ENCODE assay signal across 11 cellular contexts in the genomic region with DNA sequence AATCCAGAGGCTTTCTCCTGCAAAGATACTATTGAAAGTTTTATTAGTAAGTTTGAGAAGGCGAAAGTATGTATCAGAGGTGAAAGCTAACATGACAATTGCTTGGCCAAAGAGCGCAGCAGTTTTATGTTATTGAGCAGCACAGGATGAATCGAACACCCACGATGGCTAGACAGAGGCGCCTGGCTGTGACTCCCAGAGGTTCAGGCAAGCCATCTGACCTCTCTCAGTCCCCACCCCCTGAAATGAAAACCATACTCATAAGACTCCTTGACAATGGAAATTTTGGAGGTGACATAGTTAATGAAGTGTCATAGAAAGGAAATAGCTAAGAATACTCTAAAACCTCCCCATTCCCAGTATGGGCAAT.
DNase-seq lines count a peak whose midpoint lies in the region; ATAC-seq and TF ChIP-seq lines count a peak whose summit lies in the region.
"Had no signal": no experiment of that assay in that cellular context is flagged by ENCODE, and none has a peak within 500 bp of the region (broad histone marks: within the 10 kb centered on the region; RNA-seq: fewer than 3 reads in every experiment).

No MANE protein-coding gene starts in this region.

- H3K4ac ChIP-seq in H9 (ENCODE audit: low read depth, low read length) = no peak overlapping the region

- no peak overlapping the region for H2AFZ ChIP-seq in H9 (ENCODE audit: low read length)
- H2AFZ ChIP-seq in hepatocyte = no peak overlapping the region

- peaks cover 4% of the 10 kb centered on the region for H3K23me2 ChIP-seq in H9 (ENCODE audit: insufficient read length, low read depth, low read length, poor library complexity, severe bottlenecking)

- H3K4me1 ChIP-seq in H9 (ENCODE audit: insufficient read depth, low read length) (peaks cover 6% of the 10 kb centered on the region; the same call in 1 of the 2 replicates), hepatocyte (ENCODE audit: insufficient read depth) (peaks cover 41% of the 10 kb centered on the region), gastrocnemius medialis (peaks cover 34 to 40% of the 10 kb centered on the region in 2 donors)

- in situ Hi-C loops in gastrocnemius medialis (cut with MboI; ENCODE audit: low sequenced_read_pairs in 4 of 4) (loop anchor here (10.0 to 25.0 kb wide), 6 partner anchors 71 to 626 kb away; a partner anchor contains a TSS), brain microvascular endothelial cell (cut with HindIII; ENCODE audit: low pct_ligation_motif_present, low sequenced_read_pairs) (no loop called here)

- DNase-seq in H9 (no peak), SK-N-DZ (ENCODE audit: low spot score) (peak; percentile 23), hepatocyte (ENCODE audit: low spot score) (no peak), gastrocnemius medialis (no peak), brain microvascular endothelial cell (no peak), activated gamma-delta T cell (lab: John Stamatoyannopoulos, UW) (no peak)
- DNase-seq in activated effector memory CD4-positive, alpha-beta T cell treated with Interleukin-2 at 50 U/mL for 16 hours = no peak
- DNase-seq: activated CD4-positive, alpha-beta T cell treated with anti-CD3 and anti-CD28 coated beads for 4 hours; amniotic stem cell; kidney glomerular epithelial cell; NCI-H226 had no signal

- no peak overlapping the region for H2BK120ac ChIP-seq in H9 (ENCODE audit: low read depth, low read length, poor library complexity, severe bottlenecking)

- no peak overlapping the region for H4K91ac ChIP-seq in H9 (ENCODE audit: insufficient read length, low read depth, low read length)

- H2BK20ac ChIP-seq in H9 (ENCODE audit: low read depth, low read length, poor library complexity, severe bottlenecking) = no peak overlapping the region

- H4K8ac ChIP-seq in H9 (replicated peaks; ENCODE audit: insufficient read length, low read depth, low read length) = no peak overlapping the region

- H3K9me3 Mint-ChIP-seq in H9 = no peaks in the 10 kb centered on the region; a peak in 1 of 5 replicates

- H4K20me1 ChIP-seq in H9 (ENCODE audit: control insufficient read depth, insufficient read depth, insufficient read length) (no peaks in the 10 kb centered on the region), hepatocyte (ENCODE audit: insufficient read depth, poor library complexity, severe bottlenecking) (no peaks in the 10 kb centered on the region)

- H3K4me3 Mint-ChIP-seq in H9 = peak overlapping the region; percentile 67 to 83

- H3K56ac ChIP-seq in H9 (ENCODE audit: insufficient read length, low read depth, low read length) = no peak overlapping the region

- no peaks in the 10 kb centered on the region for H3K36me3 ChIP-seq in hepatocyte (replicated peaks; ENCODE audit: insufficient read depth, low read depth)
- H3K36me3 ChIP-seq in gastrocnemius medialis = no peaks in the 10 kb centered on the region
- H3K36me3 ChIP-seq in brain microvascular endothelial cell (replicated peaks) = no peaks in the 10 kb centered on the region

- H2AK5ac ChIP-seq in H9 (ENCODE audit: insufficient read length, low read length) = no peak overlapping the region

- H3K9me3 ChIP-seq in H9 (ENCODE audit: control insufficient read depth, low read depth, low read length) (no peaks in the 10 kb centered on the region), hepatocyte (ENCODE audit: low read depth) (no peaks in the 10 kb centered on the region), gastrocnemius medialis (no peaks in the 10 kb centered on the region)

- no peak for ATAC-seq in gastrocnemius medialis

- no peak overlapping the region for H3T11ph ChIP-seq in H9 (ENCODE audit: low read length)

- no peak overlapping the region for H3K23ac ChIP-seq in H9 (ENCODE audit: insufficient read length, low read depth, low read length)

- TF ChIP-seq CTCF in H9 (conservative IDR thresholded peaks at IDR 0.05) (no peak), hepatocyte (IDR thresholded peaks at IDR 0.05; ENCODE audit: poor library complexity) (no peak), gastrocnemius medialis (IDR thresholded peaks at IDR 0.05 in 4 of 5, conservative IDR thresholded peaks at IDR 0.05 in 1 of 5) (no peak), brain microvascular endothelial cell (IDR thresholded peaks at IDR 0.05; ENCODE audit: low read depth, low read length, missing control alignments) (no peak)

- no peak overlapping the region for H3K27ac ChIP-seq in H9 (ENCODE audit: insufficient read length, low read depth, low read length)
- H3K27ac ChIP-seq in hepatocyte = peak overlapping the region; percentile 91
- peak overlapping the region; percentile 70 to 85 (median 74) for H3K27ac ChIP-seq in gastrocnemius medialis
- no peak overlapping the region for H3K27ac ChIP-seq in brain microvascular endothelial cell

- H3K14ac ChIP-seq in H9 (ENCODE audit: insufficient read depth, low read length) = no peak overlapping the region

- no peaks in the 10 kb centered on the region for H3K79me1 ChIP-seq in H9 (ENCODE audit: insufficient read depth, low read depth, low read length, poor library complexity, severe bottlenecking)

- peaks cover 23 to 32% of the 10 kb centered on the region in 2 experiments for H3K4me1 Mint-ChIP-seq in H9

- H3K27me3 ChIP-seq in H9 (ENCODE audit: insufficient read depth, low read length) (peaks cover 7% of the 10 kb centered on the region; the same call in 1 of the 2 replicates), hepatocyte (no peaks in the 10 kb centered on the region), gastrocnemius medialis (no peaks in the 10 kb centered on the region), brain microvascular endothelial cell (replicated peaks) (no peaks in the 10 kb centered on the region)

- TF ChIP-seq POLR2A in gastrocnemius medialis (IDR thresholded peaks at IDR 0.05) = no peak

- no peak overlapping the region for H3K18ac ChIP-seq in H9 (ENCODE audit: insufficient read length, low read depth, low read length)

- no peak overlapping the region for H2BK15ac ChIP-seq in H9 (ENCODE audit: low read depth, low read length)

- H3K4me2 ChIP-seq in H9 (ENCODE audit: insufficient read depth, insufficient read length, low read length) (peak overlapping the region; percentile 56), hepatocyte (peak overlapping the region; percentile 74)

- no peaks in the 10 kb centered on the region; a peak in 1 of 7 replicates for H3K36me3 Mint-ChIP-seq in H9 (ENCODE audit: insufficient read depth in 1 of 3, low read depth in 3 of 3)

- WGBS in H9 (ENCODE audit: extremely low coverage, insufficient read length, low lambda C conversion rate) = no CpG with 5 or more reads among the region's 5 CpGs
- WGBS in hepatocyte (ENCODE audit: low lambda C conversion rate, missing lambda C conversion rate) = 72% methylated on average over 5 of the region's 5 CpGs

- H3K27me3 Mint-ChIP-seq in H9 (ENCODE audit: low read depth) = peaks cover 53% of the 10 kb centered on the region

- H3K27ac Mint-ChIP-seq in H9 = no peak overlapping the region

- no peaks in the 10 kb centered on the region for H3K9me2 ChIP-seq in hepatocyte (replicated peaks; ENCODE audit: insufficient read depth)

- no peak overlapping the region for H2BK5ac ChIP-seq in H9 (ENCODE audit: insufficient read length, low read length)

- H4K5ac ChIP-seq in H9 (ENCODE audit: insufficient read length, low read depth, low read length) = no peak overlapping the region

- no peak overlapping the region for H2BK12ac ChIP-seq in H9 (ENCODE audit: insufficient read length, low read depth, low read length)

- intact Hi-C loops in gastrocnemius medialis (cut with DNase I; ENCODE audit: low total_unique reads) = loop anchor here (5.0 kb wide), 4 partner anchors 69 to 501 kb away; a partner anchor contains a TSS

- H3K9ac ChIP-seq in H9 (ENCODE audit: extremely low read depth, insufficient read length, low read length) = no peak overlapping the region

- no peaks in the 10 kb centered on the region for H3K79me2 ChIP-seq in H9 (ENCODE audit: insufficient read depth, low read length)
- H3K79me2 ChIP-seq in hepatocyte = peaks cover 4% of the 10 kb centered on the region

- H3K4me3 ChIP-seq in hepatocyte (no peak overlapping the region), gastrocnemius medialis (peak overlapping the region in 1 of 4 donors; percentile 60), brain microvascular endothelial cell (ENCODE audit: low read depth, low read length) (no peak overlapping the region)

Comparison
In these comparisons a context has a peak if more than half of its experiments do, and no peak if none do; other contexts are left out.
1. H3K27ac ChIP-seq: peak in hepatocyte (single experiment) and gastrocnemius medialis (4 of 4); none in H9 (single experiment) and brain microvascular endothelial cell (single experiment).